Comparison of ENCODE assay signal across 18 cellular contexts in the genomic region with DNA sequence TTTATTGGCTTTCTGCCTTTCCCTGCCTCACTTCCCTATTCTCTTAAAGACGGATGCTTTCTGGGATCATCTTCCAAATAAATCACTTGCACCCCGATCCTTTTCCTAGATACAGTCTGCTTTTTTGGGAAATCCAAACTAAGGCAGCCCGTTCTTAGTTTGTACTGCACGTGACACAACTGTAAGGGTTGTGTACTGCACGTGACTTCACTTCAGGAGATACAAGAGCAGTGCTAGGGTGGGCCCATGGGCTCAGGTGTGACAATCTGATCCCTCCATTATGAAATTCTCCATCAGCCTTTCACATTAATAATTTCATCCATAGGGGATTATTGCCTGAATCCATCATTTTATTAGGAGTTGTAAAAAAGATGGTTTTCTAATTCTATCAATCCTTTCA. TPM values are rescaled to one million over a fixed set of nuclear protein-coding genes. Genes with fewer than 3 reads are reported as not detected.
DNase-seq lines count a peak whose midpoint lies in the region; ATAC-seq and TF ChIP-seq lines count a peak whose summit lies in the region.
"Had no signal": no experiment of that assay in that cellular context is flagged by ENCODE, and none has a peak within 500 bp of the region (broad histone marks: within the 10 kb centered on the region; RNA-seq: fewer than 3 reads in every experiment).

No MANE protein-coding gene starts in this region.

- H3K79me1 ChIP-seq in neuronal stem cell (ENCODE audit: low read depth, low read length): no peaks in the 10 kb centered on the region

- H4K91ac ChIP-seq in neuronal stem cell (ENCODE audit: low read depth, low read length, poor library complexity): no peak overlapping the region

- H3K27ac ChIP-seq in BLaER1 treated with 17β-estradiol and CSF1 and Interleukin-3, amounts not matched to agents 10 nM and 100 nM: no peak overlapping the region
- peak overlapping the region; percentile 85; the same call in 1 of the 2 replicates for H3K27ac ChIP-seq in DND-41 (ENCODE audit: low read length)
- H3K27ac ChIP-seq in neuronal stem cell (replicated peaks; ENCODE audit: low read length): no peak overlapping the region

- no peak for DNase-seq in activated CD8-positive, alpha-beta memory T cell treated with anti-CD3 and anti-CD28 coated beads, Interleukin-2, amount 10 ng/mL, durations not matched to agents 7 days and 5 days
- no peak for DNase-seq in activated CD8-positive, alpha-beta memory T cell treated with anti-CD3 and anti-CD28 coated beads, Interleukin-2, amount 50 U/mL, for 48 hours
- no peak for DNase-seq in DND-41
- no peak for DNase-seq in immature natural killer cell
- DNase-seq in amniotic stem cell (lab: John Stamatoyannopoulos, UW): no peak
- DNase-seq in neuronal stem cell (ENCODE audit: low spot score): no peak
- DNase-seq in mesothelial cell of epicardium (ENCODE audit: low spot score in 2 of 2, unreplicated experiment in 2 of 2): no peak
- DNase-seq: BE2C, DMS79 treated with DMSO at 0.1 percent for 48 hours, GOT3, KBM-7, NCI-H1105 treated with DMSO at 0.1 percent for 48 hours, NCI-H1694, NCI-H2081 treated with DMSO at 0.1 percent for 48 hours, NCI-H748 treated with DMSO at 0.1 percent for 48 hours had no signal

- ATAC-seq in activated CD8-positive, alpha-beta memory T cell treated with anti-CD3 and anti-CD28 coated beads, Interleukin-2, amount 10 ng/mL, durations not matched to agents 7 days and 5 days: no peak
- ATAC-seq in DND-41 (ENCODE audit: insufficient read depth, low read depth): no peak
- ATAC-seq: HCT116, Right ventricle myocardium inferior had no signal

- no peak overlapping the region for H3K4me3 Mint-ChIP-seq in activated CD8-positive, alpha-beta memory T cell treated with anti-CD3 and anti-CD28 coated beads, Interleukin-2, amount 10 ng/mL, durations not matched to agents 7 days and 5 days
- H3K4me3 Mint-ChIP-seq in immature natural killer cell (peak overlapping the region in 4 of 5 donors; percentile 18 to 80 (median 80)), mesothelial cell of epicardium (no peak overlapping the region)

- H3K4ac ChIP-seq in neuronal stem cell (ENCODE audit: low read length): no peak overlapping the region

- CTCF ChIA-PET in activated CD8-positive, alpha-beta memory T cell treated with anti-CD3 and anti-CD28 coated beads, Interleukin-2, amount 10 ng/mL, durations not matched to agents 7 days and 5 days (lab: Charles Lee): interaction anchor here (0.5 to 2.7 kb wide), 7 partner anchors 11 to 114 kb away, joined by 3 to 8 read pairs (median 4); no protein-coding TSS in a partner anchor

- H3K27me3 Mint-ChIP-seq in activated CD8-positive, alpha-beta memory T cell treated with anti-CD3 and anti-CD28 coated beads, Interleukin-2, amount 10 ng/mL, durations not matched to agents 7 days and 5 days: no peaks in the 10 kb centered on the region
- H3K27me3 Mint-ChIP-seq in immature natural killer cell (ENCODE audit: low read depth in 3 of 3): no peaks in the 10 kb centered on the region
- no peaks in the 10 kb centered on the region for H3K27me3 Mint-ChIP-seq in mesothelial cell of epicardium (ENCODE audit: low read depth)

- H2BK5ac ChIP-seq in neuronal stem cell (ENCODE audit: low read length): no peak overlapping the region

- H3K36me3 Mint-ChIP-seq in activated CD8-positive, alpha-beta memory T cell treated with anti-CD3 and anti-CD28 coated beads, Interleukin-2, amount 10 ng/mL, durations not matched to agents 7 days and 5 days: peaks cover 2% of the 10 kb centered on the region
- H3K36me3 Mint-ChIP-seq in immature natural killer cell (peaks cover 0 to 3% (median 0%) of the 10 kb centered on the region in 3 donors), mesothelial cell of epicardium (no peaks in the 10 kb centered on the region)

- no peak overlapping the region for H2BK15ac ChIP-seq in neuronal stem cell (ENCODE audit: low read length)

- H2BK12ac ChIP-seq in neuronal stem cell (ENCODE audit: low read length): no peak overlapping the region

- H2AK5ac ChIP-seq in neuronal stem cell (ENCODE audit: low read depth, low read length): no peak overlapping the region

- H3K14ac ChIP-seq in neuronal stem cell (ENCODE audit: low read length): no peak overlapping the region

- peak overlapping the region in 6 of 11 experiments; percentile 67 to 86 (median 78); a peak in 7 of 22 replicates for H3K4me2 ChIP-seq in BLaER1 treated with 17β-estradiol and CSF1 and Interleukin-3, amounts not matched to agents 10 nM and 100 nM
- H3K4me2 ChIP-seq in DND-41 (ENCODE audit: insufficient read depth, low read length): no peak overlapping the region
- H3K4me2 ChIP-seq in neuronal stem cell (ENCODE audit: insufficient read depth, low read length, poor library complexity, severe bottlenecking): no peak overlapping the region

- H3K23ac ChIP-seq in neuronal stem cell (ENCODE audit: low read depth, low read length, poor library complexity): no peak overlapping the region

- H3K27ac Mint-ChIP-seq in activated CD8-positive, alpha-beta memory T cell treated with anti-CD3 and anti-CD28 coated beads, Interleukin-2, amount 10 ng/mL, durations not matched to agents 7 days and 5 days: peak overlapping the region; percentile 37
- H3K27ac Mint-ChIP-seq in immature natural killer cell (peak overlapping the region in 4 of 6 donors; percentile 10 to 81 (median 74)), mesothelial cell of epicardium (no peak overlapping the region)

- H3K9ac ChIP-seq in BLaER1 treated with 17β-estradiol and CSF1 and Interleukin-3, amounts not matched to agents 10 nM and 100 nM: no peak overlapping the region
- H3K9ac ChIP-seq in DND-41 (ENCODE audit: low read depth, low read length) (no peak overlapping the region), neuronal stem cell (ENCODE audit: low read depth, low read length, poor library complexity) (no peak overlapping the region)

- H2BK120ac ChIP-seq in neuronal stem cell (ENCODE audit: low read depth, low read length): no peak overlapping the region

- no peaks in the 10 kb centered on the region for H3K27me3 ChIP-seq in BLaER1 treated with 17β-estradiol and CSF1 and Interleukin-3, amounts not matched to agents 10 nM and 100 nM
- H3K27me3 ChIP-seq in DND-41 (ENCODE audit: insufficient read depth, low read length, poor library complexity): no peaks in the 10 kb centered on the region
- H3K27me3 ChIP-seq in neuronal stem cell (ENCODE audit: control insufficient read depth in 3 of 3, insufficient read depth in 3 of 3, low read depth in 1 of 3, low read length in 3 of 3): peaks cover 0 to 3% (median 0%) of the 10 kb centered on the region in 3 experiments
- H3K27me3 ChIP-seq: BE2C had no signal

- WGBS in neuronal stem cell (ENCODE audit: extremely low coverage in 2 of 2, insufficient read length in 2 of 2, insufficient replicate concordance in 1 of 2), 2 donors: no CpG with 5 or more reads among the region's 5 CpGs

- H3K18ac ChIP-seq in neuronal stem cell (ENCODE audit: low read length): no peak overlapping the region

- H3K36me3 ChIP-seq in BLaER1 treated with 17β-estradiol and CSF1 and Interleukin-3, amounts not matched to agents 10 nM and 100 nM: no peaks in the 10 kb centered on the region
- H3K36me3 ChIP-seq in DND-41 (ENCODE audit: insufficient read depth, low read length) (no peaks in the 10 kb centered on the region), neuronal stem cell (replicated peaks in 1 of 2; ENCODE audit: control insufficient read depth in 2 of 2, insufficient read depth in 2 of 2, low read length in 2 of 2) (no peaks in the 10 kb centered on the region)
- H3K36me3 ChIP-seq: BE2C had no signal

- H4K20me1 ChIP-seq in BLaER1 treated with 17β-estradiol and CSF1 and Interleukin-3, amounts not matched to agents 10 nM and 100 nM: no peaks in the 10 kb centered on the region; a peak in 1 of 22 replicates
- H4K20me1 ChIP-seq in DND-41 (ENCODE audit: insufficient read depth, low read length): no peaks in the 10 kb centered on the region

- peaks cover 11 to 42% (median 27%) of the 10 kb centered on the region in 10 experiments for H3K4me1 ChIP-seq in BLaER1 treated with 17β-estradiol and CSF1 and Interleukin-3, amounts not matched to agents 10 nM and 100 nM
- H3K4me1 ChIP-seq in DND-41 (ENCODE audit: insufficient read depth, low read length) (peaks cover 32% of the 10 kb centered on the region), neuronal stem cell (ENCODE audit: control insufficient read depth in 2 of 2, insufficient read depth in 1 of 2, low read depth in 1 of 2, low read length in 2 of 2) (no peaks in the 10 kb centered on the region)
- H3K4me1 ChIP-seq: BE2C had no signal

- no peak for TF ChIP-seq CTCF in DND-41 (IDR thresholded peaks at IDR 0.05; ENCODE audit: borderline replicate concordance, extremely low read depth, low read length, poor library complexity, severe bottlenecking)
- no peak for TF ChIP-seq CTCF in mesothelial cell of epicardium (IDR thresholded peaks at IDR 0.05; ENCODE audit: unreplicated experiment)

- no peak overlapping the region for H4K8ac ChIP-seq in neuronal stem cell (ENCODE audit: low read depth, low read length)

- no peaks in the 10 kb centered on the region for H3K79me2 ChIP-seq in DND-41 (ENCODE audit: insufficient read depth, low read length)

- H2AFZ ChIP-seq in DND-41 (ENCODE audit: low read depth, low read length): no peak overlapping the region
- H2AFZ ChIP-seq in neuronal stem cell (ENCODE audit: low read length): no peak overlapping the region

- H3K9me3 ChIP-seq in BLaER1 treated with 17β-estradiol and CSF1 and Interleukin-3, amounts not matched to agents 10 nM and 100 nM (replicated peaks in 1 of 11): no peaks in the 10 kb centered on the region
- H3K9me3 ChIP-seq in DND-41 (ENCODE audit: insufficient read depth, low read length, severe bottlenecking) (no peaks in the 10 kb centered on the region), neuronal stem cell (replicated peaks in 1 of 2; ENCODE audit: control insufficient read depth in 2 of 2, insufficient read depth in 1 of 2, low read depth in 1 of 2, low read length in 2 of 2) (no peaks in the 10 kb centered on the region)
- H3K9me3 ChIP-seq: BE2C had no signal

- peaks cover 33% of the 10 kb centered on the region for H3K4me1 Mint-ChIP-seq in activated CD8-positive, alpha-beta memory T cell treated with anti-CD3 and anti-CD28 coated beads, Interleukin-2, amount 10 ng/mL, durations not matched to agents 7 days and 5 days
- H3K4me1 Mint-ChIP-seq in immature natural killer cell: peaks cover 38 to 62% of the 10 kb centered on the region in 2 donors
- H3K4me1 Mint-ChIP-seq in mesothelial cell of epicardium: no peaks in the 10 kb centered on the region

- no peak overlapping the region for H3K4me3 ChIP-seq in BLaER1 treated with 17β-estradiol and CSF1 and Interleukin-3, amounts not matched to agents 10 nM and 100 nM
- H3K4me3 ChIP-seq in DND-41 (ENCODE audit: low read depth in 1 of 2, low read length in 2 of 2): no peak overlapping the region
- H3K4me3 ChIP-seq in neuronal stem cell (ENCODE audit: low read length in 2 of 2): no peak overlapping the region

- H3K9me3 Mint-ChIP-seq in activated CD8-positive, alpha-beta memory T cell treated with anti-CD3 and anti-CD28 coated beads, Interleukin-2, amount 10 ng/mL, durations not matched to agents 7 days and 5 days (ENCODE audit: low read depth): peaks cover 2% of the 10 kb centered on the region
- H3K9me3 Mint-ChIP-seq in immature natural killer cell (no peaks in the 10 kb centered on the region), mesothelial cell of epicardium (no peaks in the 10 kb centered on the region)

RNA-seq across cellular contexts. Expression of gene SPOCD1, which starts 33.8 kb away (rescaled TPM):
- total RNA-seq in activated CD8-positive, alpha-beta memory T cell treated with anti-CD3 and anti-CD28 coated beads, Interleukin-2, amount 10 ng/mL, durations not matched to agents 7 days and 5 days: not detected
- 1 to 10 TPM in 1 of 3 donors, under 1 TPM in 2; 0.24 to 2.5 (median 0.46) TPM for polyA plus RNA-seq in immature natural killer cell
- 1.1 TPM for polyA plus RNA-seq in neuronal stem cell (2013, experiment 1 of 2)
- polyA plus RNA-seq in neuronal stem cell (2013, experiment 2 of 2): 0.97 TPM
- total RNA-seq in mesothelial cell of epicardium: 0.75 to 1.3 TPM (median 1.0 TPM) in 3 replicates
- total RNA-seq: Right ventricle myocardium inferior had no signal

Comparison
In these comparisons a context has a peak if more than half of its experiments do, and no peak if none do; other contexts are left out.
1. H3K4me3 Mint-ChIP-seq: peak in immature natural killer cell (4 of 5); none in activated CD8-positive, alpha-beta memory T cell treated with anti-CD3 and anti-CD28 coated beads, Interleukin-2, amount 10 ng/mL, durations not matched to agents 7 days and 5 days (single experiment) and mesothelial cell of epicardium (single experiment).
2. H3K4me2 ChIP-seq: peak in BLaER1 treated with 17β-estradiol and CSF1 and Interleukin-3, amounts not matched to agents 10 nM and 100 nM (6 of 11); none in DND-41 (single experiment) and neuronal stem cell (single experiment).